In the genomic region with DNA sequence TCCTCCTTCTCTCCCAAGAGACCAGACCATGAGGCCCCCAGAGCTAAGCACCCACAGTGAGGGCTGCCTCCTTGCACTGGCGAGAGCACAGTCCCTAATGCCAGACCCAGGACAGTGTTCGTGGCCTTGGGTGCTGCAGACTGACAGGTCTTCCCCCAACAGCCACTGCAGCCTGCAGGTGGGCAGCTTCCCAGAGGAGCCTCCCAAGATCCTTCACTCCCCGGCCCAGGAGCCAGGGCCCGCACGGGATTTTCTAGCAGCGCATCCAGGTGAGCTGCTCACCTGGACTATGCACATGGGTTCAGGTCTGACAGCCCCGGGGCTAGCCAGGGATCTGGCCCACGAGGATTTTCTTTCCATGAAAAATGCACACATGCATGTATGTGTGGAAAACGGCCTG, we compare ENCODE assay signal across 1 cellular context.
TF ChIP-seq lines count a peak whose summit lies in the region.

No MANE protein-coding gene starts in this region.

TF ChIP-seq in H1, 55 proteins besides CTCF, POLR2A, EP300 and RAD21:
- TF ChIP-seq SAP30 (IDR thresholded peaks at IDR 0.05; ENCODE audit: insufficient read depth, insufficient replicate concordance, low read length) (no peak), SUZ12 (IDR thresholded peaks at IDR 0.05; ENCODE audit: low read length) (no peak), SP2 (IDR thresholded peaks at IDR 0.05; ENCODE audit: low read length) (no peak), SP1 (IDR thresholded peaks at IDR 0.05; ENCODE audit: low read depth, low read length) (no peak), EGR1 (IDR thresholded peaks at IDR 0.05; ENCODE audit: borderline replicate concordance, low read depth, low read length) (no peak), JUN (IDR thresholded peaks at IDR 0.05; ENCODE audit: low read depth, low read length) (no peak), CHD1 (IDR thresholded peaks at IDR 0.05; ENCODE audit: low read depth, low read length) (no peak), KDM1A (IDR thresholded peaks at IDR 0.05; ENCODE audit: borderline replicate concordance, low read length) (no peak), RNF2 (IDR thresholded peaks at IDR 0.05; ENCODE audit: borderline replicate concordance, low read depth, low read length, missing control alignments, poor library complexity, severe bottlenecking) (no peak), RXRA (IDR thresholded peaks at IDR 0.05; ENCODE audit: insufficient read depth, low read depth, low read length) (no peak), CBX8 (IDR thresholded peaks at IDR 0.05; ENCODE audit: borderline replicate concordance, low read depth, low read length) (no peak), CHD2 (IDR thresholded peaks at IDR 0.05; ENCODE audit: low read length) (no peak), KDM5A (IDR thresholded peaks at IDR 0.05; ENCODE audit: low read length) (no peak), TEAD4 (IDR thresholded peaks at IDR 0.05; ENCODE audit: low read depth, low read length) (no peak), GTF2F1 (IDR thresholded peaks at IDR 0.05; ENCODE audit: borderline replicate concordance, low read depth, low read length) (no peak), HDAC2 (IDR thresholded peaks at IDR 0.05; ENCODE audit: borderline replicate concordance in 1 of 2, low read depth in 2 of 2, low read length in 2 of 2) (no peak), JUND (IDR thresholded peaks at IDR 0.05; ENCODE audit: low read length) (no peak), CREB1 (IDR thresholded peaks at IDR 0.05) (no peak), CTBP2 (IDR thresholded peaks at IDR 0.05; ENCODE audit: borderline replicate concordance, insufficient read depth, insufficient read length, low read length) (no peak)
- TF ChIP-seq, protein P1, sequence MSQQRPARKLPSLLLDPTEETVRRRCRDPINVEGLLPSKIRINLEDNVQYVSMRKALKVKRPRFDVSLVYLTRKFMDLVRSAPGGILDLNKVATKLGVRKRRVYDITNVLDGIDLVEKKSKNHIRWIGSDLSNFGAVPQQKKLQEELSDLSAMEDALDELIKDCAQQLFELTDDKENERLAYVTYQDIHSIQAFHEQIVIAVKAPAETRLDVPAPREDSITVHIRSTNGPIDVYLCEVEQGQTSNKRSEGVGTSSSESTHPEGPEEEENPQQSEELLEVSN (IDR thresholded peaks at IDR 0.05), result no peak
